ENCODE assay signal across 22 cellular contexts in the genomic region with DNA sequence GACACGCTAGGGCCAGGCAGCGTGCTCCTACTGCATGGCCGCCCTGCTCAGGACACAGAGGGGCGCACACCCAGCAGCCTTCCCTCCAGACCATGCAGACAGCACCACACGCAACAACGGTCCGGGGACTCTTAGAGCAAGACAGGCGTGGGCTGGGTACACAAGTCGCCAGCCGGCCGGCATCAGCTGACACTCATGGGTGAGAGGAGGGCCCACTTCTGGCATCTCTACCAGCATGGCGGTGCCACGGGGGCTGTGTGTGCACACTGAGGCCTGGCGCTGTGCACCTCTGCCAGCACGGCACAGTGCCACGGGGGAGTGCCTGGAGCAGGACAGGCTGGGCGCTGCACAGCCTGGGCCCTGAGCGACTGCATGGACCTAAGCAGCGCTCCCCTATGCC.
"Had no signal": no experiment of that assay in that cellular context is flagged by ENCODE, and none has a peak within 500 bp of the region (broad histone marks: within the 10 kb centered on the region; RNA-seq: fewer than 3 reads in every experiment).

No MANE protein-coding gene starts in this region.

- ATAC-seq: activated T-helper 17 cell treated with anti-CD3 and anti-CD28 coated beads, Interleukin-2, amount 50 U/mL, for 72 hours; T-cell had no signal

- H3K27ac ChIP-seq: PC-9, SK-N-MC had no signal

- DNase-seq: activated B cell treated with CpG ODN at 0.5 μM for 24 hours; activated CD4-positive, alpha-beta memory T cell treated with anti-CD3 and anti-CD28 coated beads for 36 hours; activated CD4-positive, alpha-beta T cell treated with anti-CD3 and anti-CD28 coated beads for 1 hour; activated CD4-positive, alpha-beta T cell treated with anti-CD3 and anti-CD28 coated beads, Interleukin-2, amount 10 ng/mL, durations not matched to agents 7 days and 5 days; activated gamma-delta T cell; activated naive CD4-positive, alpha-beta T cell treated with anti-CD3 and anti-CD28 coated beads for 36 hours; activated T-cell treated with anti-CD3 and anti-CD28 coated beads for 4 hours; activated T-cell treated with anti-CD3 and anti-CD28 coated beads, Interleukin-2, amount 50 U/mL, for 48 hours; Kasumi-1; KBM-7; NCI-H1105 treated with DMSO at 0.1 percent for 48 hours; NCI-H1436 treated with DMSO at 0.1 percent for 48 hours; NCI-H187; NCI-H2081; NCI-H510A treated with DMSO at 0.1 percent for 48 hours; NCI-H69; PC-9; T-cell; T-helper 2 cell; T1000 had no signal

- H3K4me2 ChIP-seq: PC-9 had no signal

- H3K4me3 ChIP-seq: PC-9, SK-N-MC had no signal

- H2AFZ ChIP-seq: PC-9 had no signal
